In genomic region chr9:34717996-34718614, GRCh38 we compare ENCODE assay signal across 1 cellular context.
TF ChIP-seq lines count a peak whose summit lies in the region.

No MANE protein-coding gene starts in this region.

TF ChIP-seq in GM23338, 12 proteins besides CTCF, POLR2A, EP300 and RAD21:
- TF ChIP-seq JUNB (IDR thresholded peaks at IDR 0.05; ENCODE audit: unreplicated experiment) (no peak), ETS1 (IDR thresholded peaks at IDR 0.05) (no peak), STAT1 (IDR thresholded peaks at IDR 0.05; ENCODE audit: unreplicated experiment) (no peak)
